In the genomic region with DNA sequence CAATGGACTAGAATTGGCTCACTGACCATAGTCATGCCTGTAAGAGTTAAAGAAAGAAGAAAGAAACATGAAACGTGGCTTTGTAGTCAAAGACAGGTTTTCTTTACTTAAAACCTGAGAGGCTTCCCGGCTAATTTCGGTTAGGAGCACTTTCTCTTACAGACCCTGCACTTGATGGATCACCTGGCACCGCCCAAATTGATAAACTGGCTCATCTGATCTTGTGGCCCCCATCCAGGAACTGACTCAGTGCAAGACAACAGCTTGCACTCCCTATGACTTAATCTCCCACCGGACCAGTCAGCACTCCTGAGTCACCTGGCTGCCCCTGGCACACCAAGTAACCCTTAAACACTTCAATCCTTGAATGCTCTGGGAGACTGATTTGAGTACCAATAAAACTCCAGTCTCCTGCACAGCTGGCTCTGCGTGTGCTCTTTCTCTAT, we compare ENCODE assay signal across 10 cellular contexts. TPM values are rescaled to one million over a fixed set of nuclear protein-coding genes. Genes with fewer than 3 reads are reported as not detected.
DNase-seq lines count a peak whose midpoint lies in the region; ATAC-seq, FAIRE-seq and TF ChIP-seq lines count a peak whose summit lies in the region.
"Had no signal": no experiment of that assay in that cellular context is flagged by ENCODE, and none has a peak within 500 bp of the region (broad histone marks: within the 10 kb centered on the region; RNA-seq: fewer than 3 reads in every experiment).

No MANE protein-coding gene starts in this region.

- H3K27me3 ChIP-seq in pancreas, result no peaks in the 10 kb centered on the region

- intact Hi-C loops in pancreas (cut with DNase I), result no loop called here

- no peaks in the 10 kb centered on the region for H3K4me1 ChIP-seq in pancreas

- no peak overlapping the region for H3K27ac ChIP-seq in pancreas

- 54 to 59% methylated on average over 6 of the region's 6 CpGs for WGBS in pancreas, 2 donors

- H3K36me3 ChIP-seq in pancreas, result peaks cover 0 to 7% (median 0%) of the 10 kb centered on the region in 3 donors

- ATAC-seq in pancreas (peak; percentile 56 to 87 (median 74)), GM18870 (IDR thresholded peaks at IDR 0.05; ENCODE audit: unreplicated experiment) (no peak)

- H3K9me3 ChIP-seq in pancreas, result no peaks in the 10 kb centered on the region

- no peak for FAIRE-seq in pancreas (lab: Jason Lieb, UNC)

- TF ChIP-seq CTCF in epithelial cell of proximal tubule (conservative IDR thresholded peaks at IDR 0.05; ENCODE audit: low read depth, low read length) (no peak), pancreas (IDR thresholded peaks at IDR 0.05) (no peak)

- no peak overlapping the region for H3K4me3 ChIP-seq in epithelial cell of proximal tubule (ENCODE audit: low read depth, low read length)
- no peak overlapping the region for H3K4me3 ChIP-seq in pancreas

- DNase-seq in GM03348 (ENCODE audit: low spot score) (peak; percentile 58), NCI-H446 treated with DMSO at 0.1 percent for 48 hours (lab: John Stamatoyannopoulos, UW) (peak; percentile 47), epithelial cell of proximal tubule (ENCODE audit: low read depth) (peak; percentile 92), pancreas (peak in 3 of 6 donors; percentile 20 to 22 (median 20)), dedifferentiated amniotic fluid mesenchymal stem cell (ENCODE audit: extremely low spot score) (no peak), SKM-1 (lab: John Stamatoyannopoulos, UW; ENCODE audit: unreplicated experiment) (no peak), midbrain (lab: John Stamatoyannopoulos, UW) (no peak)
- DNase-seq: activated CD8-positive, alpha-beta memory T cell treated with anti-CD3 and anti-CD28 coated beads, Interleukin-2, amount 50 U/mL, for 48 hours; NCI-H748 treated with DMSO at 0.1 percent for 48 hours had no signal

RNA-seq across cellular contexts. Expression of gene TMEM14B, which starts 12.3 kb away (rescaled TPM):
- total RNA-seq in epithelial cell of proximal tubule (186 and 240 TPM in 2 replicates), pancreas (10 to 100 TPM; 25.9 to 39.0 (median 33.5) TPM)
- polyA plus RNA-seq in pancreas, result 10 to 100 TPM; 37.0 to 52.1 TPM

RNA-seq across cellular contexts. Expression of gene TMEM14C, which starts 37.0 kb away (rescaled TPM):
- total RNA-seq in epithelial cell of proximal tubule (158 and 198 TPM in 2 replicates), pancreas (10 to 100 TPM; 25.4 to 54.9 (median 36.5) TPM)
- 10 to 100 TPM; 54.5 to 79.0 TPM for polyA plus RNA-seq in pancreas

Comparison
In these comparisons a context has a peak if more than half of its experiments do, and no peak if none do; other contexts are left out.
1. DNase-seq: peak in GM03348 (single experiment), NCI-H446 treated with DMSO at 0.1 percent for 48 hours (single experiment) and epithelial cell of proximal tubule (single experiment); none in dedifferentiated amniotic fluid mesenchymal stem cell (single experiment), SKM-1 (single experiment) and midbrain (single experiment).